In the genomic region with DNA sequence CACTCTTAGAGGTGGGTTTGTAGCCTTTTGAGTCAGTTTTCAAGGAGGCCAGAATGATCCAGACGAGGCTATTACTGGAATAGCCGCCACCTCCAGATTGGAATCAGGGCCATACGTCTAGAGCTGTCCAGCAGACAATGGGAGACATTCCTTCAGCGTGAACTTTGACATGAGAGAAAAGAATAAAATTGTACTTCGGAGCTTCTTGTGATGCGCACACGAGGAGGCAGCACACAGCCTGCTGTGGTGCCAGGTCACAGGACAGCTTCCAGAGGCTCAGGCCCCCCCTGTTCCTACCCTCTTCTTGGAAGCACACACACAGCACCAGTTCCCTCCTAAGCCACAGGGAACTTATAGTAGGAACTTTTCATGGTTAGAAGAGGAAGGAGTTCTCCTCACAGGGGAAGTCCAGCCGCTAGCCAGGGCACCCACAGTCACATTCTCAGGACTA, we compare ENCODE assay signal across 14 cellular contexts.
A peak's percentile ranks its signal among the peaks of the same experiment; 100 is the strongest.
DNase-seq lines count a peak whose midpoint lies in the region; ATAC-seq lines count a peak whose summit lies in the region.
"Had no signal": no experiment of that assay in that cellular context is flagged by ENCODE, and none has a peak within 500 bp of the region (broad histone marks: within the 10 kb centered on the region; RNA-seq: fewer than 3 reads in every experiment).

No MANE protein-coding gene starts in this region.

- H3K9me3 Mint-ChIP-seq in activated naive CD4-positive, alpha-beta T cell treated with anti-CD3 and anti-CD28 coated beads, Interleukin-2, amount 50 U/mL, for 72 hours: peaks cover 0 to 14% of the 10 kb centered on the region in 2 donors

- H3K27ac Mint-ChIP-seq in activated naive CD4-positive, alpha-beta T cell treated with anti-CD3 and anti-CD28 coated beads, Interleukin-2, amount 50 U/mL, for 72 hours: no peak overlapping the region

- peak; percentile 48 for DNase-seq in AG20443 (ENCODE audit: low spot score)
- peak; percentile 82 for DNase-seq in astrocyte of the hippocampus (ENCODE audit: low read depth, low spot score)
- DNase-seq in hepatic stellate cell (ENCODE audit: low spot score): peak; percentile 25
- DNase-seq in pulmonary artery endothelial cell (ENCODE audit: low read depth, low spot score): peak; percentile 78
- no peak for DNase-seq in UCSD-AML1 (lab: John Stamatoyannopoulos, UW; ENCODE audit: unreplicated experiment)
- DNase-seq in NCI-H748 (lab: John Stamatoyannopoulos, UW; ENCODE audit: unreplicated experiment): no peak
- no peak for DNase-seq in activated naive CD4-positive, alpha-beta T cell treated with anti-CD3 and anti-CD28 coated beads, Interleukin-2, amount 50 U/mL, for 72 hours (ENCODE audit: low spot score in 2 of 2)
- DNase-seq: activated effector memory CD4-positive, alpha-beta T cell treated with anti-CD3 and anti-CD28 coated beads, Interleukin-2, amount 50 U/mL, for 16 hours; cortex of kidney; DND-41; glutamatergic neuron; NCI-H748 treated with DMSO at 0.1 percent for 48 hours; stimulated activated CD4-positive, alpha-beta T cell treated with anti-CD3 and anti-CD28 coated beads, Interleukin-15, amount 100 ng/mL, for 24 hours had no signal

- ATAC-seq in HG03469 (IDR thresholded peaks at IDR 0.05; ENCODE audit: unreplicated experiment): no peak
- no peak for ATAC-seq in activated naive CD4-positive, alpha-beta T cell treated with anti-CD3 and anti-CD28 coated beads, Interleukin-2, amount 50 U/mL, for 72 hours

- H3K36me3 Mint-ChIP-seq in activated naive CD4-positive, alpha-beta T cell treated with anti-CD3 and anti-CD28 coated beads, Interleukin-2, amount 50 U/mL, for 72 hours: peaks cover 4 to 5% of the 10 kb centered on the region in 2 donors

Comparison
In these comparisons a context has a peak if more than half of its experiments do, and no peak if none do; other contexts are left out.
1. DNase-seq: peak in AG20443 (single experiment), astrocyte of the hippocampus (single experiment), hepatic stellate cell (single experiment) and pulmonary artery endothelial cell (single experiment); none in UCSD-AML1 (single experiment), NCI-H748 (single experiment) and activated naive CD4-positive, alpha-beta T cell treated with anti-CD3 and anti-CD28 coated beads, Interleukin-2, amount 50 U/mL, for 72 hours (0 of 2).